Comparison of ENCODE assay signal across 20 cellular contexts in genomic region chr21:46266946-46267345, GRCh38.
"Had no signal": no experiment of that assay in that cellular context is flagged by ENCODE, and none has a peak within 500 bp of the region (broad histone marks: within the 10 kb centered on the region; RNA-seq: fewer than 3 reads in every experiment).

No MANE protein-coding gene starts in this region.

- H3K27ac ChIP-seq: coronary artery, dorsolateral prefrontal cortex, epithelial cell of prostate, esophagus muscularis mucosa, gastrocnemius medialis, neutrophil, psoas muscle, spleen had no signal

- H3K9me3 ChIP-seq: esophagus muscularis mucosa, gastrocnemius medialis, neutrophil, psoas muscle, spleen had no signal

- H3K4me3 Mint-ChIP-seq: naive thymus-derived CD4-positive, alpha-beta T cell; type B pancreatic cell had no signal

- H3K27me3 ChIP-seq: dorsolateral prefrontal cortex, esophagus muscularis mucosa, gastrocnemius medialis, neutrophil, spleen had no signal

- H3K27ac Mint-ChIP-seq: type B pancreatic cell had no signal

- H3K4me3 ChIP-seq: coronary artery, dorsolateral prefrontal cortex, esophagus muscularis mucosa, gastrocnemius medialis, psoas muscle, spleen had no signal

- ATAC-seq: gastrocnemius medialis; left lobe of liver; naive thymus-derived CD4-positive, alpha-beta T cell; psoas muscle; sciatic nerve had no signal

- H3K4me1 ChIP-seq: esophagus muscularis mucosa, gastrocnemius medialis, psoas muscle, spleen had no signal

- H3K27me3 Mint-ChIP-seq: naive thymus-derived CD4-positive, alpha-beta T cell; type B pancreatic cell had no signal

- DNase-seq: dorsolateral prefrontal cortex; effector CD8-positive, alpha-beta T cell; gastrocnemius medialis; islet precursor cell; mammary epithelial cell; naive thymus-derived CD4-positive, alpha-beta T cell; psoas muscle; retina; spleen; stimulated activated CD4-positive, alpha-beta T cell treated with anti-CD3 and anti-CD28 coated beads, Interleukin-15, amount 100 ng/mL, for 24 hours; stimulated activated CD4-positive, alpha-beta T cell treated with anti-CD3 and anti-CD28 coated beads, Interleukin-1b, Interleukin-23, amount 100 ng/mL, for 48 hours; stimulated activated CD4-positive, alpha-beta T cell treated with anti-CD3 and anti-CD28 coated beads, Interleukin-4, amount 100 ng/mL, for 24 hours; stimulated activated naive CD4-positive, alpha-beta T cell treated with Interleukin-2 at 50 U/mL for 16 hours had no signal

- H3K9me3 Mint-ChIP-seq: naive thymus-derived CD4-positive, alpha-beta T cell; type B pancreatic cell had no signal
